ENCODE assay signal across 23 cellular contexts in the genomic region with DNA sequence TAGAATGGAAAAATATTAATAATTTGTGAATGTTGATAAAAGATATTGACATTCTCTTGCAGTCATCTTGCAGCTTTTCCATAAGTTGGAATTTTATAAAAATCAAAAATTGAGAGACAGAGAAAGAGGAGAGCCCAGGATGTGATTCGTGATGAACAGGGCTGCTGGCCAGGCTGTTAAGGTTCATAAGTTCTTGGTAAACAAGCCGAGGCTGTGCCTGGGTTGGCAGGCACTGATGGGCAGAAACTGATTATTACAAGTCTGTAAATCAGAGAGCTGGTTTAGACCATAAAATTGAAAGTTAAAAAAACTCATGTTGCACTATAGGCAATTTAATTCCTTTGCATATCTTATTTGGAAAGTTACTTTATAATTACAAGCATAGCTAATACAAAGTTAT.
"Had no signal": no experiment of that assay in that cellular context is flagged by ENCODE, and none has a peak within 500 bp of the region (broad histone marks: within the 10 kb centered on the region; RNA-seq: fewer than 3 reads in every experiment).

No MANE protein-coding gene starts in this region.

- H3K36me3 ChIP-seq: gastrocnemius medialis, lower lobe of right lung, sigmoid colon, tibial nerve, upper lobe of left lung had no signal

- DNase-seq: dorsolateral prefrontal cortex; effector CD8-positive, alpha-beta T cell; endodermal cell; foreskin fibroblast; gastrocnemius medialis; head of caudate nucleus; kidney; left cardiac atrium; left ventricle myocardium superior; lower lobe of right lung; naive thymus-derived CD8-positive, alpha-beta T cell; nephron progenitor cell; nucleus accumbens; psoas muscle; right cardiac atrium; sigmoid colon; stimulated activated CD4-positive, alpha-beta T cell treated with anti-CD3 and anti-CD28 coated beads, Interleukin-4, amount 100 ng/mL, for 4 hours; stimulated activated naive CD8-positive, alpha-beta T cell treated with anti-CD3 and anti-CD28 coated beads, Interleukin-15, Interleukin-2, amounts not matched to agents 100 U/mL and 50 U/mL, for 24 hours; substantia nigra; testis; upper lobe of left lung had no signal

- H3K9me3 ChIP-seq: gastrocnemius medialis, lower lobe of right lung, psoas muscle, sigmoid colon, testis, upper lobe of left lung had no signal

- H3K27me3 ChIP-seq: dorsolateral prefrontal cortex, gastrocnemius medialis, sigmoid colon, testis, tibial nerve, upper lobe of left lung had no signal

- H3K4me1 ChIP-seq: gastrocnemius medialis, lower lobe of right lung, psoas muscle, sigmoid colon, testis, tibial nerve, upper lobe of left lung had no signal

- H3K4me3 ChIP-seq: dorsolateral prefrontal cortex, gastrocnemius medialis, lower lobe of right lung, psoas muscle, sigmoid colon, testis, tibial nerve, upper lobe of left lung had no signal

- H3K27ac ChIP-seq: dorsolateral prefrontal cortex, epithelial cell of prostate, gastrocnemius medialis, lower lobe of right lung, psoas muscle, sigmoid colon, testis, tibial nerve, upper lobe of left lung had no signal
